ENCODE assay signal across 25 cellular contexts in genomic region chr3:148500791-148501360, GRCh38.
"Had no signal": no experiment of that assay in that cellular context is flagged by ENCODE, and none has a peak within 500 bp of the region (broad histone marks: within the 10 kb centered on the region; RNA-seq: fewer than 3 reads in every experiment).

No MANE protein-coding gene starts in this region.

- ATAC-seq: activated CD8-positive, alpha-beta T cell treated with anti-CD3 and anti-CD28 coated beads for 36 hours; esophagus mucosa; foreskin keratinocyte; left colon; psoas muscle; sciatic nerve; stimulated activated memory B cell treated with anti-CD40 and anti-IgM and Interleukin-4, amounts not matched to agents 10 μg/mL and 1 μg/mL and 100 μg/mL, for 72 hours had no signal

- H3K4me1 Mint-ChIP-seq: activated CD4-positive, alpha-beta T cell treated with anti-CD3 and anti-CD28 coated beads, Interleukin-2, amount 10 ng/mL, durations not matched to agents 24 days and 14 days; stimulated activated memory B cell treated with anti-CD40 and anti-IgM and Interleukin-4, amounts not matched to agents 10 μg/mL and 1 μg/mL and 100 μg/mL, for 72 hours had no signal

- H3K27ac ChIP-seq: breast epithelium, foreskin keratinocyte, ovary, psoas muscle, spleen, upper lobe of left lung had no signal

- H3K27me3 Mint-ChIP-seq: activated CD4-positive, alpha-beta T cell treated with anti-CD3 and anti-CD28 coated beads, Interleukin-2, amount 10 ng/mL, durations not matched to agents 24 days and 14 days; activated CD8-positive, alpha-beta T cell treated with anti-CD3 and anti-CD28 coated beads for 36 hours; stimulated activated memory B cell treated with anti-CD40 and anti-IgM and Interleukin-4, amounts not matched to agents 10 μg/mL and 1 μg/mL and 100 μg/mL, for 72 hours had no signal

- H3K27me3 ChIP-seq: breast epithelium, foreskin keratinocyte, ovary, spleen, testis, upper lobe of left lung had no signal

- H3K36me3 ChIP-seq: breast epithelium, ovary, spleen, upper lobe of left lung had no signal

- H3K9me3 Mint-ChIP-seq: activated CD4-positive, alpha-beta T cell treated with anti-CD3 and anti-CD28 coated beads, Interleukin-2, amount 10 ng/mL, durations not matched to agents 24 days and 14 days; activated T-helper 2 cell treated with anti-CD3 and anti-CD28 coated beads, Interferon-gamma antibody, Interleukin-2, Interleukin-4, amounts not matched to agents 10 μg/mL and 5 μg/mL and 100 μg/mL, durations not matched to agents 14 hours and 24 hours and 36 hours; neural crest cell had no signal

- H3K4me1 ChIP-seq: breast epithelium, foreskin keratinocyte, psoas muscle, spleen, testis, upper lobe of left lung had no signal

- H3K4me3 Mint-ChIP-seq: activated CD4-positive, alpha-beta T cell treated with anti-CD3 and anti-CD28 coated beads, Interleukin-2, amount 10 ng/mL, durations not matched to agents 24 days and 14 days; activated CD8-positive, alpha-beta T cell treated with anti-CD3 and anti-CD28 coated beads for 36 hours; activated naive CD4-positive, alpha-beta T cell treated with anti-CD3 and anti-CD28 coated beads for 36 hours; neural crest cell; stimulated activated memory B cell treated with anti-CD40 and anti-IgM and Interleukin-4, amounts not matched to agents 10 μg/mL and 1 μg/mL and 100 μg/mL, for 72 hours had no signal

- H3K4me3 ChIP-seq: breast epithelium, ovary, psoas muscle, spleen, testis, upper lobe of left lung had no signal

- DNase-seq: activated CD4-positive, alpha-beta T cell treated with anti-CD3 and anti-CD28 coated beads, Interleukin-2, amount 10 ng/mL, durations not matched to agents 24 days and 14 days; activated CD8-positive, alpha-beta T cell treated with anti-CD3 and anti-CD28 coated beads for 36 hours; activated naive CD4-positive, alpha-beta T cell treated with anti-CD3 and anti-CD28 coated beads for 36 hours; activated T-cell treated with anti-CD3 and anti-CD28 coated beads, Interleukin-2, amount 50 U/mL, for 1 hour; cerebellar nuclear complex; effector CD4-positive, alpha-beta T cell; foreskin keratinocyte; glutamatergic neuron; hippocampal formation; islet precursor cell; left colon; midbrain; ovary; psoas muscle; spleen; stimulated activated CD4-positive, alpha-beta T cell treated with anti-CD3 and anti-CD28 coated beads, Interleukin-4, amount 100 ng/mL, for 4 hours; T1000; testis; upper lobe of left lung had no signal

- H3K36me3 Mint-ChIP-seq: stimulated activated memory B cell treated with anti-CD40 and anti-IgM and Interleukin-4, amounts not matched to agents 10 μg/mL and 1 μg/mL and 100 μg/mL, for 72 hours had no signal

- H3K27ac Mint-ChIP-seq: activated CD4-positive, alpha-beta T cell treated with anti-CD3 and anti-CD28 coated beads, Interleukin-2, amount 10 ng/mL, durations not matched to agents 24 days and 14 days; activated CD8-positive, alpha-beta T cell treated with anti-CD3 and anti-CD28 coated beads for 36 hours; activated naive CD4-positive, alpha-beta T cell treated with anti-CD3 and anti-CD28 coated beads for 36 hours; activated T-helper 2 cell treated with anti-CD3 and anti-CD28 coated beads, Interferon-gamma antibody, Interleukin-2, Interleukin-4, amounts not matched to agents 10 μg/mL and 5 μg/mL and 100 μg/mL, durations not matched to agents 14 hours and 24 hours and 36 hours; stimulated activated memory B cell treated with anti-CD40 and anti-IgM and Interleukin-4, amounts not matched to agents 10 μg/mL and 1 μg/mL and 100 μg/mL, for 72 hours had no signal

- H3K9me3 ChIP-seq: ovary, psoas muscle, spleen, testis, upper lobe of left lung had no signal
